ENCODE assay signal across 20 cellular contexts in the genomic region with DNA sequence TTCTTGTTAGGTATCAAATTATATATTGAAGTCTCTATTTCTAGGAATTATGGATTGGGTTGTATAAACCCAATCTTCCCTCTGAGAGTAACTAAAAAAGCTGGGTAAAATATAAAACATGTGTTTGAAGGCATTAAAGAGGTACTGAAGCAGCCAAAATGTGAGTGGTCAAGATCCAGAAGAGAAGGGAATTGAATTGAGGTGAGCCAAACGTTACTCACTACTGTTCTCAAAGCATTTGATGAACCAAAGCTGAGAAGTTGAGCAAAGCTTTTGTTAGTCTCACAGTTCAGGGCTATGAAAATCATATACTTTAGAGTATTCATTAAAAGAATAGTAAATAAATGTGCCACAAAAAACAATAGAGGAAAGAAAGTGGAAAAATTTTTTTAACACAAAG.
DNase-seq lines count a peak whose midpoint lies in the region; ATAC-seq and TF ChIP-seq lines count a peak whose summit lies in the region.
"Had no signal": no experiment of that assay in that cellular context is flagged by ENCODE, and none has a peak within 500 bp of the region (broad histone marks: within the 10 kb centered on the region; RNA-seq: fewer than 3 reads in every experiment).

No MANE protein-coding gene starts in this region.

- no peak overlapping the region for H3K4me3 Mint-ChIP-seq in HFFc6
- H3K4me3 Mint-ChIP-seq in activated naive CD4-positive, alpha-beta T cell treated with anti-CD3 and anti-CD28 coated beads for 36 hours, result no peak overlapping the region
- H3K4me3 Mint-ChIP-seq: CD14-positive monocyte; CD4-positive, alpha-beta T cell; CD8-positive, alpha-beta memory T cell; GM23338; H9 had no signal

- TF ChIP-seq CTCF in AG10803 (conservative IDR thresholded peaks at IDR 0.05; ENCODE audit: low read length), result no peak
- TF ChIP-seq CTCF in HFFc6 (IDR thresholded peaks at IDR 0.05), result no peak
- no peak for TF ChIP-seq CTCF in fibroblast of mammary gland (conservative IDR thresholded peaks at IDR 0.05; ENCODE audit: control insufficient read depth, insufficient read depth, low read depth, low read length)
- TF ChIP-seq CTCF in Peyer's patch (IDR thresholded peaks at IDR 0.05), result no peak

- H3K36me3 ChIP-seq in Peyer's patch, result no peaks in the 10 kb centered on the region
- H3K36me3 ChIP-seq: BE2C; BLaER1 treated with 17β-estradiol and CSF1 and Interleukin-3, amounts not matched to agents 10 nM and 100 nM had no signal

- DNase-seq in AG10803 (ENCODE audit: low read depth) (peak; percentile 39), HFFc6 (no peak), fibroblast of mammary gland (ENCODE audit: low read depth) (peak; percentile 61), Peyer's patch (no peak)
- DNase-seq in activated naive CD4-positive, alpha-beta T cell treated with anti-CD3 and anti-CD28 coated beads for 36 hours, result no peak
- DNase-seq: AML-193; BE2C; CD4-positive, alpha-beta T cell; CD8-positive, alpha-beta memory T cell; DMS 273 treated with DMSO at 0.1 percent for 48 hours; DMS79; EL; GDM1; H9 had no signal

- no peaks in the 10 kb centered on the region for H3K4me1 ChIP-seq in Peyer's patch
- H3K4me1 ChIP-seq: BE2C had no signal

- H3K36me3 Mint-ChIP-seq in HFFc6 (ENCODE audit: low read depth), result no peaks in the 10 kb centered on the region
- no peaks in the 10 kb centered on the region for H3K36me3 Mint-ChIP-seq in activated naive CD4-positive, alpha-beta T cell treated with anti-CD3 and anti-CD28 coated beads for 36 hours (ENCODE audit: low read depth)
- H3K36me3 Mint-ChIP-seq: CD14-positive monocyte; CD8-positive, alpha-beta memory T cell had no signal

- CTCF ChIA-PET in activated naive CD4-positive, alpha-beta T cell treated with anti-CD3 and anti-CD28 coated beads for 36 hours (lab: Charles Lee), result no interaction called here

- H3K4me3 ChIP-seq in AG10803 (ENCODE audit: low read length), result no peak overlapping the region
- H3K4me3 ChIP-seq in fibroblast of mammary gland (ENCODE audit: control insufficient read depth, low read depth, low read length), result no peak overlapping the region
- no peak overlapping the region for H3K4me3 ChIP-seq in Peyer's patch
- H3K4me3 ChIP-seq: BLaER1 treated with 17β-estradiol and CSF1 and Interleukin-3, amounts not matched to agents 10 nM and 100 nM; GM12878; GM23338 had no signal

- TF ChIP-seq POLR2A in Peyer's patch (IDR thresholded peaks at IDR 0.05), result no peak

- intact Hi-C loops in activated naive CD4-positive, alpha-beta T cell treated with anti-CD3 and anti-CD28 coated beads for 36 hours (cut with micrococcal nuclease), result no loop called here

- H3K27me3 Mint-ChIP-seq in HFFc6 (ENCODE audit: insufficient read depth), result no peaks in the 10 kb centered on the region; the same call in none of the 2 replicates
- H3K27me3 Mint-ChIP-seq in activated naive CD4-positive, alpha-beta T cell treated with anti-CD3 and anti-CD28 coated beads for 36 hours (ENCODE audit: low read depth), result no peaks in the 10 kb centered on the region
- H3K27me3 Mint-ChIP-seq: CD4-positive, alpha-beta T cell; CD8-positive, alpha-beta memory T cell had no signal

- H3K27ac ChIP-seq in Peyer's patch, result no peak overlapping the region
- H3K27ac ChIP-seq: 22Rv1; BLaER1 treated with 17β-estradiol and CSF1 and Interleukin-3, amounts not matched to agents 10 nM and 100 nM had no signal

- H3K9me3 Mint-ChIP-seq in HFFc6, result no peaks in the 10 kb centered on the region
- no peaks in the 10 kb centered on the region for H3K9me3 Mint-ChIP-seq in activated naive CD4-positive, alpha-beta T cell treated with anti-CD3 and anti-CD28 coated beads for 36 hours
- H3K9me3 Mint-ChIP-seq: CD4-positive, alpha-beta T cell; CD8-positive, alpha-beta memory T cell; GM23338; H9 had no signal

- no peak for ATAC-seq in GM21360 (IDR thresholded peaks at IDR 0.05; ENCODE audit: unreplicated experiment)
- ATAC-seq: GM12878, GM23338 had no signal

- H3K9me3 ChIP-seq in Peyer's patch, result peaks cover 0 to 3% (median 0%) of the 10 kb centered on the region in 4 donors
- H3K9me3 ChIP-seq: BE2C; BLaER1 treated with 17β-estradiol and CSF1 and Interleukin-3, amounts not matched to agents 10 nM and 100 nM had no signal

- no peaks in the 10 kb centered on the region for H3K27me3 ChIP-seq in Peyer's patch
- H3K27me3 ChIP-seq: BE2C; BLaER1 treated with 17β-estradiol and CSF1 and Interleukin-3, amounts not matched to agents 10 nM and 100 nM had no signal

- peaks cover 33% of the 10 kb centered on the region for H3K4me1 Mint-ChIP-seq in HFFc6 (ENCODE audit: low read depth)
- no peaks in the 10 kb centered on the region for H3K4me1 Mint-ChIP-seq in activated naive CD4-positive, alpha-beta T cell treated with anti-CD3 and anti-CD28 coated beads for 36 hours (ENCODE audit: low read depth)
- H3K4me1 Mint-ChIP-seq: CD14-positive monocyte; CD8-positive, alpha-beta memory T cell; GM23338; H9 had no signal

- 0 out of 2 replicates have a peak overlapping the region, but pooled peaks have one; percentile 9 for H3K27ac Mint-ChIP-seq in HFFc6
- H3K27ac Mint-ChIP-seq in activated naive CD4-positive, alpha-beta T cell treated with anti-CD3 and anti-CD28 coated beads for 36 hours, result no peak overlapping the region
- H3K27ac Mint-ChIP-seq: CD14-positive monocyte; CD4-positive, alpha-beta T cell; CD8-positive, alpha-beta memory T cell; GM23338 had no signal

Comparison
In these comparisons a context has a peak if more than half of its experiments do, and no peak if none do; other contexts are left out.
1. DNase-seq: peak in AG10803 (single experiment) and fibroblast of mammary gland (single experiment); none in HFFc6 (single experiment), Peyer's patch (0 of 3) and activated naive CD4-positive, alpha-beta T cell treated with anti-CD3 and anti-CD28 coated beads for 36 hours (single experiment).